In genomic region chr21:32687946-32688345, GRCh38 we compare ENCODE assay signal across 23 cellular contexts. TPM values are rescaled to one million over a fixed set of nuclear protein-coding genes. Genes with fewer than 3 reads are reported as not detected.
DNase-seq lines count a peak whose midpoint lies in the region; ATAC-seq and TF ChIP-seq lines count a peak whose summit lies in the region.
"Had no signal": no experiment of that assay in that cellular context is flagged by ENCODE, and none has a peak within 500 bp of the region (broad histone marks: within the 10 kb centered on the region; RNA-seq: fewer than 3 reads in every experiment).

No MANE protein-coding gene starts in this region.

- TF ChIP-seq POLR2A in GM18505 (IDR thresholded peaks at IDR 0.05; ENCODE audit: borderline replicate concordance, extremely low read depth, insufficient read depth, insufficient read length) = no peak
- no peak for TF ChIP-seq POLR2A in gastrocnemius medialis (IDR thresholded peaks at IDR 0.05)

- H3K4me2 ChIP-seq in DOHH2 (ENCODE audit: low read length) (no peak overlapping the region), SU-DHL-6 (ENCODE audit: low read depth, low read length, poor library complexity, severe bottlenecking) (no peak overlapping the region)

- intact Hi-C loops in dorsolateral prefrontal cortex (cut with DNase I) (no loop called here), gastrocnemius medialis (cut with DNase I; ENCODE audit: low total_unique reads) (no loop called here)

- no peaks in the 10 kb centered on the region for H3K27me3 ChIP-seq in DOHH2 (ENCODE audit: control insufficient read depth, low read length)
- no peaks in the 10 kb centered on the region for H3K27me3 ChIP-seq in SU-DHL-6 (ENCODE audit: low read length)
- no peaks in the 10 kb centered on the region for H3K27me3 ChIP-seq in dorsolateral prefrontal cortex
- H3K27me3 ChIP-seq in effector memory CD4-positive, alpha-beta T cell (replicated peaks; ENCODE audit: control insufficient read depth, insufficient read depth, low read length, poor library complexity, severe bottlenecking) = no peaks in the 10 kb centered on the region
- H3K27me3 ChIP-seq in gastrocnemius medialis = no peaks in the 10 kb centered on the region
- H3K27me3 ChIP-seq: BE2C, MG63, neutrophil had no signal

- H3K9me2 ChIP-seq in DOHH2 (replicated peaks; ENCODE audit: control insufficient read depth, low read length) = no peaks in the 10 kb centered on the region
- no peaks in the 10 kb centered on the region for H3K9me2 ChIP-seq in SU-DHL-6 (replicated peaks; ENCODE audit: insufficient read depth, low read length)

- H3K4me1 ChIP-seq in DOHH2 (ENCODE audit: control insufficient read depth, low read length) = no peaks in the 10 kb centered on the region
- H3K4me1 ChIP-seq in HEK293 (ENCODE audit: control insufficient read depth, insufficient read depth, low read length) = peaks cover 12% of the 10 kb centered on the region
- no peaks in the 10 kb centered on the region for H3K4me1 ChIP-seq in effector memory CD4-positive, alpha-beta T cell (ENCODE audit: control insufficient read depth, insufficient read depth, low read length, poor library complexity, severe bottlenecking)
- H3K4me1 ChIP-seq in gastrocnemius medialis = no peaks in the 10 kb centered on the region

- TF ChIP-seq CTCF in DOHH2 (IDR thresholded peaks at IDR 0.05; ENCODE audit: low read depth, low read length, poor library complexity, severe bottlenecking) (peak; percentile 34), HEK293 (tag by site-specific recombination; IDR thresholded peaks at IDR 0.05) (no peak), SU-DHL-6 (IDR thresholded peaks at IDR 0.05; ENCODE audit: insufficient read depth, low read length, poor library complexity, severe bottlenecking) (peak; percentile 10), fibroblast of mammary gland (conservative IDR thresholded peaks at IDR 0.05; ENCODE audit: control insufficient read depth, insufficient read depth, low read depth, low read length) (no peak), dorsolateral prefrontal cortex (IDR thresholded peaks at IDR 0.05 in 54 of 56, conservative IDR thresholded peaks at IDR 0.05 in 2 of 56; ENCODE audit: low read depth in 1 of 56, partially characterized antibody in 56 of 56) (peak in 1 of 56 donors; percentile 11), gastrocnemius medialis (IDR thresholded peaks at IDR 0.05 in 4 of 5, conservative IDR thresholded peaks at IDR 0.05 in 1 of 5) (no peak)

- H2AFZ ChIP-seq in SU-DHL-6 (ENCODE audit: low read depth, low read length, severe bottlenecking) = no peak overlapping the region

- H3K9ac ChIP-seq in SU-DHL-6 (ENCODE audit: low read length) = no peak overlapping the region

- H3F3A ChIP-seq in DOHH2 (ENCODE audit: control insufficient read depth, insufficient read depth) (no peaks in the 10 kb centered on the region), SU-DHL-6 (ENCODE audit: insufficient read depth) (no peaks in the 10 kb centered on the region)

- H3K4me3 ChIP-seq in DOHH2 (ENCODE audit: low read length) = no peak overlapping the region
- H3K4me3 ChIP-seq in HEK293 (ENCODE audit: low read depth, low read length) = no peak overlapping the region
- H3K4me3 ChIP-seq in SU-DHL-6 (ENCODE audit: insufficient read depth, low read length, poor library complexity, severe bottlenecking) = no peak overlapping the region
- no peak overlapping the region for H3K4me3 ChIP-seq in fibroblast of mammary gland (ENCODE audit: control insufficient read depth, low read depth, low read length)
- no peak overlapping the region for H3K4me3 ChIP-seq in dorsolateral prefrontal cortex
- no peak overlapping the region for H3K4me3 ChIP-seq in effector memory CD4-positive, alpha-beta T cell (ENCODE audit: insufficient read depth, low read depth, low read length, poor library complexity, severe bottlenecking)
- no peak overlapping the region for H3K4me3 ChIP-seq in gastrocnemius medialis
- H3K4me3 ChIP-seq: MG63 had no signal

- CTCF ChIA-PET in HEK293 (lab: Yijun Ruan, JAX) = interaction anchor here (0.6 kb wide), 2 partner anchors 13 to 238 kb away, joined by 5 to 6 read pairs; no protein-coding TSS in a partner anchor

- H3K9me3 ChIP-seq in DOHH2 (ENCODE audit: control insufficient read depth, insufficient read depth, low read length) (no peaks in the 10 kb centered on the region), HEK293 (ENCODE audit: control insufficient read depth, insufficient read depth, low read depth, low read length) (no peaks in the 10 kb centered on the region), SU-DHL-6 (ENCODE audit: insufficient read depth, low read length) (no peaks in the 10 kb centered on the region), gastrocnemius medialis (no peaks in the 10 kb centered on the region)
- H3K9me3 ChIP-seq in effector memory CD4-positive, alpha-beta T cell (ENCODE audit: control insufficient read depth, low read length) = no peaks in the 10 kb centered on the region
- H3K9me3 ChIP-seq: MG63, neutrophil had no signal

- ATAC-seq in GM18505 (IDR thresholded peaks at IDR 0.05; ENCODE audit: unreplicated experiment) (no peak), gastrocnemius medialis (no peak)
- ATAC-seq: activated T-cell treated with anti-CD3 and anti-CD28 coated beads, Interleukin-2, amount 50 U/mL, for 4 hours; right cardiac atrium had no signal

- H4K20me1 ChIP-seq in DOHH2 (ENCODE audit: control insufficient read depth, insufficient read depth, low read depth, low read length) = no peaks in the 10 kb centered on the region
- no peaks in the 10 kb centered on the region for H4K20me1 ChIP-seq in SU-DHL-6 (ENCODE audit: low read depth, low read length)

- in situ Hi-C loops in gastrocnemius medialis (cut with MboI; ENCODE audit: low sequenced_read_pairs in 4 of 4) = no loop called here

- H3K79me2 ChIP-seq in DOHH2 (ENCODE audit: control insufficient read depth, low read length) (no peaks in the 10 kb centered on the region), SU-DHL-6 (ENCODE audit: insufficient read depth, low read length) (no peaks in the 10 kb centered on the region)

- H3K36me3 ChIP-seq in DOHH2 (ENCODE audit: control insufficient read depth, low read length) (no peaks in the 10 kb centered on the region), HEK293 (ENCODE audit: control insufficient read depth in 2 of 2, insufficient read depth in 1 of 2, low read length in 2 of 2) (peaks cover 3 to 6% of the 10 kb centered on the region in 2 experiments; a peak in 2 of 3 replicates), SU-DHL-6 (ENCODE audit: low read length) (no peaks in the 10 kb centered on the region), gastrocnemius medialis (peaks cover 0 to 3% of the 10 kb centered on the region in 2 donors)
- peaks cover 21% of the 10 kb centered on the region for H3K36me3 ChIP-seq in effector memory CD4-positive, alpha-beta T cell (ENCODE audit: control insufficient read depth, insufficient read depth, low read length)
- H3K36me3 ChIP-seq: MG63 had no signal

- DNase-seq in fibroblast of mammary gland (ENCODE audit: low read depth) = peak; percentile 1
- DNase-seq in dorsolateral prefrontal cortex = no peak
- DNase-seq in effector memory CD4-positive, alpha-beta T cell = no peak
- no peak for DNase-seq in gastrocnemius medialis
- DNase-seq: activated CD4-positive, alpha-beta T cell treated with anti-CD3 and anti-CD28 coated beads, Interleukin-2, amount 50 U/mL, for 4 hours; activated naive CD8-positive, alpha-beta T cell treated with anti-CD3 and anti-CD28 coated beads, Interleukin-2, amount 10 ng/mL, durations not matched to agents 7 days and 5 days; activated T-cell treated with anti-CD3 and anti-CD28 coated beads, Interleukin-2, amount 50 U/mL, for 4 hours; BE2C; DMS153; islet precursor cell; MG63; NCI-H2029 treated with DMSO at 0.1 percent for 48 hours; NCI-H748 treated with DMSO at 0.1 percent for 48 hours; right cardiac atrium; SHP77; stimulated activated CD4-positive, alpha-beta T cell treated with anti-CD3 and anti-CD28 coated beads, Interleukin-1b, Interleukin-23, amount 100 ng/mL, for 48 hours; substantia nigra; T1000 had no signal

- POLR2A ChIA-PET in HEK293 (lab: Yijun Ruan, JAX) = no interaction called here

- no peak overlapping the region for H3K27ac ChIP-seq in DOHH2 (ENCODE audit: low read depth, low read length)
- no peak overlapping the region for H3K27ac ChIP-seq in HEK293 (ENCODE audit: extremely low read depth, low read depth, low read length)
- H3K27ac ChIP-seq in SU-DHL-6 (ENCODE audit: low read depth, low read length) = no peak overlapping the region
- H3K27ac ChIP-seq in dorsolateral prefrontal cortex = no peak overlapping the region
- H3K27ac ChIP-seq in effector memory CD4-positive, alpha-beta T cell (ENCODE audit: insufficient read depth, low read length, poor library complexity, severe bottlenecking) = no peak overlapping the region
- H3K27ac ChIP-seq in gastrocnemius medialis = no peak overlapping the region
- H3K27ac ChIP-seq: neutrophil had no signal

TF ChIP-seq in HEK293, 187 proteins besides CTCF, POLR2A, EP300 and RAD21:
- TF ChIP-seq ZNF707 (tag by site-specific recombination; IDR thresholded peaks at IDR 0.05) = no peak
- TF ChIP-seq ZNF600 (tag by site-specific recombination; IDR thresholded peaks at IDR 0.05) = no peak
- no peak for TF ChIP-seq ZFP3 (tag by site-specific recombination; IDR thresholded peaks at IDR 0.05; ENCODE audit: low read depth)
- TF ChIP-seq ZNF654 (tag by site-specific recombination; IDR thresholded peaks at IDR 0.05; ENCODE audit: low read depth) = 0 out of 2 replicates have a peak, but pooled peaks have one; percentile 4
- no peak for TF ChIP-seq ZNF394 (tag by site-specific recombination; IDR thresholded peaks at IDR 0.05; ENCODE audit: borderline replicate concordance)
- TF ChIP-seq ZNF513 (tag by site-specific recombination; IDR thresholded peaks at IDR 0.05) = no peak
- no peak for TF ChIP-seq ZNF785 (tag by site-specific recombination; IDR thresholded peaks at IDR 0.05)

RNA-seq across cellular contexts. Expression of gene SYNJ1, which starts 39.9 kb away (rescaled TPM):
- total RNA-seq in dorsolateral prefrontal cortex = 100 to 1,000 TPM in 110 of 120 experiments, 10 to 100 TPM in 10; 60.7 to 224 (median 158) TPM
- total RNA-seq in gastrocnemius medialis = 10 to 100 TPM; 10.0 to 34.8 (median 10.8) TPM

Comparison
In these comparisons a context has a peak if more than half of its experiments do, and no peak if none do; other contexts are left out.
1. CTCF ChIP-seq: peak in DOHH2 (single experiment) and SU-DHL-6 (single experiment); none in HEK293 (single experiment), fibroblast of mammary gland (single experiment) and gastrocnemius medialis (0 of 5).